ENCODE assay signal across 15 cellular contexts in the genomic region with DNA sequence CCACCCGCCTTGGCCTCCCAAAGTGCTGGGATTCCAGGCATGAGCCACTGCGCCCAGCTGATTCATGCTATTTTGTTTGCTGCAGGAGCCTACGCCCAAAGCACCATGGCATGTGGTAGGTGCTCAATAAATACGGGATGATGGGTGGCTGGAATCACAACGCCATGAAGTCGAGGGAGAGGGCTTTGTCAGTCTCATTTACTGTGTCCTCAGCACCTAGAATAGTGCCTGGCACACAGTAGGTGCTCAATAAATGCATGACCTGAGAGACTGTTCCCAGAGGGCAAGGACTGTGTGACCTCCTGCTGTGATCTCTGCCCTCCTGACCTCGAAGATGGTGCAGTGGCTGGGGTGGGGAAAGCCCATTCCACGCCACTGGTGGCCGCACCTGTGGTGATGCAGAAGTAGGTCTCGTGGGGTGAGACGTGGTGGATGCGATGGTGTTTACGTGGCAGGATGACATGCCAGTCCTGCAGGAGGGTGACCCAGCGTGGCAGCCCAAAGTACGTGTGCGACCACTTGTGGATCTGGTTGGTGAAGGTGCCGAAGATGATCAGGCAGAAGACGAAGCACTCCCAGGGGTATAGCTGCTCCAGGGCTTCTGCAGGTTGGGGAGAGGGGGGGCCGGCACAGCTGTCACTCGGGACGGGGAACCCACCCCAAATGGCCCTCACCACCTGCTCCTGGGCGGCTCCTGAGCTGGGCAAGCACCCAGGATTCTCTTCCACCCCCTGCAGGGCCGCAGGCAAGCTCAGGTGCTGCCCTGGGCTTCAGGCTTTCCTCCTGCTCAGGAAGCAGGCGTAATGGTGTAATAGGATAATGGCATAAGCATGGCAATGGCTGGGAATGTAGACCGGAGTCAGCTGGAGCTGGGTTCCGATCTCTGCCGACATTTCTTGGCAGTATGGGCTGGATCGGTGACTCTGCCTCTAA. TPM values are rescaled to one million over a fixed set of nuclear protein-coding genes. Genes with fewer than 3 reads are reported as not detected.
DNase-seq lines count a peak whose midpoint lies in the region; ATAC-seq, FAIRE-seq and TF ChIP-seq lines count a peak whose summit lies in the region.
"Had no signal": no experiment of that assay in that cellular context is flagged by ENCODE, and none has a peak within 500 bp of the region (broad histone marks: within the 10 kb centered on the region; RNA-seq: fewer than 3 reads in every experiment).

No MANE protein-coding gene starts in this region.

- intact Hi-C loops in sigmoid colon (cut with DNase I), result loop anchor here (10.0 kb wide), 1 partner anchor 337 kb away; no protein-coding TSS in a partner anchor

- TF ChIP-seq POLR2A in sigmoid colon (IDR thresholded peaks at IDR 0.05), result no peak

- FAIRE-seq in HTR-8/SVneo (lab: Jason Lieb, UNC), result peak; percentile 94

- peaks cover 10 to 62% (median 48%) of the 10 kb centered on the region in 4 donors for H3K36me3 ChIP-seq in sigmoid colon

- no peaks in the 10 kb centered on the region for H3K27me3 ChIP-seq in sigmoid colon

- ATAC-seq in GM18870 (IDR thresholded peaks at IDR 0.05; ENCODE audit: unreplicated experiment), result no peak
- no peak for ATAC-seq in GM18520 (IDR thresholded peaks at IDR 0.05; ENCODE audit: unreplicated experiment)

- no peak overlapping the region for H3K4me3 ChIP-seq in sigmoid colon
- H3K4me3 ChIP-seq: PC-9 had no signal

- peak overlapping the region; percentile 88; the same call in 1 of the 2 replicates for H3K27ac ChIP-seq in VCaP
- peak overlapping the region; percentile 78 to 88 (median 85) for H3K27ac ChIP-seq in sigmoid colon

- 86 to 91% methylated on average over 28 of the region's 28 CpGs for WGBS in sigmoid colon, 2 donors

- TF ChIP-seq EP300 in sigmoid colon (IDR thresholded peaks at IDR 0.05), result no peak

- DNase-seq in D341Med (ENCODE audit: low spot score) (peak; percentile 54), HTR-8/SVneo (ENCODE audit: insufficient read length, low spot score) (no peak), sigmoid colon (no peak), NCI-H1092 treated with DMSO at 0.1 percent for 48 hours (lab: John Stamatoyannopoulos, UW) (no peak)
- DNase-seq: AML-193, Caco-2, DND-41, GDM1, NCI-H1048, NCI-H187, NCI-H226, PC-9 had no signal

- H3K4me1 ChIP-seq in sigmoid colon, result peaks cover 0 to 59% (median 41%) of the 10 kb centered on the region in 4 donors
- H3K4me1 ChIP-seq: Caco-2 had no signal

- H3K9me3 ChIP-seq in sigmoid colon, result no peaks in the 10 kb centered on the region
- H3K9me3 ChIP-seq: Caco-2 had no signal

- TF ChIP-seq CTCF in VCaP (conservative IDR thresholded peaks at IDR 0.05) (no peak), sigmoid colon (IDR thresholded peaks at IDR 0.05) (no peak)

RNA-seq across cellular contexts. Expression of a gene that starts 14.9 kb away (rescaled TPM):
- total RNA-seq in sigmoid colon, result 100 to 1,000 TPM in 1 of 4 donors, 10 to 100 TPM in 3; 55.0 to 117 (median 65.6) TPM
- 10 to 100 TPM; 80.4 to 94.1 (median 91.3) TPM for polyA plus RNA-seq in sigmoid colon

RNA-seq across cellular contexts. Expression of a gene that starts 25.7 kb away (rescaled TPM):
- total RNA-seq in sigmoid colon, result 10 to 100 TPM; 19.1 to 27.4 (median 22.6) TPM
- polyA plus RNA-seq in sigmoid colon, result 10 to 100 TPM; 13.8 to 24.2 (median 14.3) TPM
